Comparison of ENCODE assay signal across 23 cellular contexts in the genomic region with DNA sequence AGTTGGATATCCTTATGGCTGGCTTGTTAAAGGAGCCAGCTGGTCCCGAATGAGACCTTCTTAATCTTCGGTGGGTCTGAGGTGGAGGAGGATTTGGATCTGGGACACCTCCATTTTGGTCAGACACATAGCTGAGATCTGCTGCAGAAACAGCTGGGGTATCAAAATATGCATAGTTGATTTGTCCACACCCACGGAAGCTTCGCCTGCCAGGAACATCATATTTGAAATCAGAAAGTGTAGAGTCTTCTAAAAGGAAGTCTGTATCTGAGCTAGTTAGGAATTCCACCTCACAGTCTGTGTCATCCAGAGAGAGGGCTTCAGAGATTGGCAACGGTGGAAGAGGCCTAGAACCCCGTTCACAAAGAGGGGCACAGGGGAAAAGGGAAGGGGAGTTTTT. TPM values are rescaled to one million over a fixed set of nuclear protein-coding genes. Genes with fewer than 3 reads are reported as not detected.
A peak's percentile ranks its signal among the peaks of the same experiment; 100 is the strongest.
DNase-seq lines count a peak whose midpoint lies in the region; ATAC-seq, FAIRE-seq and TF ChIP-seq lines count a peak whose summit lies in the region.
"Had no signal": no experiment of that assay in that cellular context is flagged by ENCODE, and none has a peak within 500 bp of the region (broad histone marks: within the 10 kb centered on the region; RNA-seq: fewer than 3 reads in every experiment).

No MANE protein-coding gene starts in this region.

- CTCF ChIA-PET in Calu3 (lab: Charles Lee): interaction anchor here (1.6 kb wide), 1 partner anchor 8 kb away, joined by 4 read pairs; no protein-coding TSS in a partner anchor

- peak; percentile 66 for FAIRE-seq in bronchial epithelial cell (lab: Jason Lieb, UNC)

- no peak for TF ChIP-seq CTCF in Calu3 (IDR thresholded peaks at IDR 0.05; ENCODE audit: unreplicated experiment)
- no peak for TF ChIP-seq CTCF in bronchial epithelial cell (IDR thresholded peaks at IDR 0.05; ENCODE audit: insufficient read depth, low read length, severe bottlenecking)
- TF ChIP-seq CTCF in sigmoid colon (IDR thresholded peaks at IDR 0.05): no peak

- WGBS in sigmoid colon, 2 donors: 81 to 89% methylated on average over 6 of the region's 6 CpGs

- no peaks in the 10 kb centered on the region for H3K27me3 Mint-ChIP-seq in Calu3 (ENCODE audit: unreplicated experiment)

- H3K27me3 ChIP-seq in bronchial epithelial cell (ENCODE audit: control insufficient read depth, insufficient read depth, low read length) (no peaks in the 10 kb centered on the region), sigmoid colon (no peaks in the 10 kb centered on the region), SJCRH30 (no peaks in the 10 kb centered on the region)
- H3K27me3 ChIP-seq: BLaER1 treated with 17β-estradiol and CSF1 and Interleukin-3, amounts not matched to agents 10 nM and 100 nM had no signal

- H3K27ac ChIP-seq in sigmoid colon (peak overlapping the region in 3 of 4 donors; percentile 96 to 99 (median 98)), SJCRH30 (no peak overlapping the region)
- H3K27ac ChIP-seq: BLaER1 treated with 17β-estradiol and CSF1 and Interleukin-3, amounts not matched to agents 10 nM and 100 nM; HL-60 had no signal

- no peaks in the 10 kb centered on the region for H3K9me3 ChIP-seq in sigmoid colon
- H3K9me3 ChIP-seq in SJCRH30 (replicated peaks): no peaks in the 10 kb centered on the region

- DNase-seq in Calu3 (no peak), bronchial epithelial cell (ENCODE audit: low read depth) (no peak), iris pigment epithelial cell (ENCODE audit: low read depth) (peak; percentile 29), sigmoid colon (no peak), SJCRH30 (no peak), AG20443 (ENCODE audit: low spot score) (no peak)
- DNase-seq in stimulated activated CD4-positive, alpha-beta T cell treated with anti-CD3 and anti-CD28 coated beads, Interleukin-2, amount 100 ng/mL, for 48 hours: no peak
- DNase-seq: activated CD4-positive, alpha-beta T cell treated with anti-CD3 and anti-CD28 coated beads for 36 hours; activated naive CD8-positive, alpha-beta T cell treated with anti-CD3 and anti-CD28 coated beads, Interleukin-2, amount 10 ng/mL, durations not matched to agents 7 days and 5 days; erythroblast; left cardiac atrium; MM.1S; NCI-H1436 treated with DMSO at 0.1 percent for 48 hours; NCI-H2171; NCI-H526 treated with DMSO at 0.1 percent for 48 hours; SHP77 had no signal

- TF ChIP-seq POLR2A in sigmoid colon (IDR thresholded peaks at IDR 0.05): no peak

- H3K4me1 ChIP-seq in sigmoid colon (peaks cover 0 to 46% (median 41%) of the 10 kb centered on the region in 4 donors), SJCRH30 (peaks cover 73% of the 10 kb centered on the region)

- no peak overlapping the region for H3K4me3 ChIP-seq in bronchial epithelial cell (ENCODE audit: low read depth, low read length)
- H3K4me3 ChIP-seq in sigmoid colon: no peak overlapping the region
- no peak overlapping the region for H3K4me3 ChIP-seq in SJCRH30
- H3K4me3 ChIP-seq: BLaER1 treated with 17β-estradiol and CSF1 and Interleukin-3, amounts not matched to agents 10 nM and 100 nM had no signal

- no peaks in the 10 kb centered on the region for H3K9me3 Mint-ChIP-seq in Calu3 (ENCODE audit: low read depth, unreplicated experiment)
- H3K9me3 Mint-ChIP-seq: activated naive CD8-positive, alpha-beta T cell treated with anti-CD3 and anti-CD28 coated beads, Interleukin-2, amount 10 ng/mL, durations not matched to agents 7 days and 5 days; activated T-helper 1 cell treated with anti-CD3 and anti-CD28 coated beads, Interleukin-12 subunit alpha, Interleukin-12 subunit beta, Interleukin-2, Interleukin-4 antibody, amounts not matched to agents 30 ng/mL and 10 ng/mL and 1 ng/mL, durations not matched to agents 14 hours and 24 hours and 36 hours; brain; IgD-negative memory B cell; neural crest cell had no signal

- H3K4me1 Mint-ChIP-seq in Calu3 (ENCODE audit: low read depth, unreplicated experiment): peaks cover 62% of the 10 kb centered on the region
- H3K4me1 Mint-ChIP-seq: activated naive CD8-positive, alpha-beta T cell treated with anti-CD3 and anti-CD28 coated beads, Interleukin-2, amount 10 ng/mL, durations not matched to agents 7 days and 5 days had no signal

- H3K36me3 ChIP-seq in bronchial epithelial cell (ENCODE audit: control insufficient read depth, insufficient read depth, low read length): peaks cover 12% of the 10 kb centered on the region
- peaks cover 14 to 57% (median 31%) of the 10 kb centered on the region in 4 donors for H3K36me3 ChIP-seq in sigmoid colon
- H3K36me3 ChIP-seq in SJCRH30: peaks cover 92% of the 10 kb centered on the region

- TF ChIP-seq EP300 in sigmoid colon (IDR thresholded peaks at IDR 0.05): no peak

- intact Hi-C loops in Calu3 (cut with micrococcal nuclease; ENCODE audit: unreplicated experiment): no loop called here
- intact Hi-C loops in sigmoid colon (cut with DNase I): loop anchor here (10.0 kb wide), 1 partner anchor 331 kb away; no protein-coding TSS in a partner anchor

- peak overlapping the region; percentile 71 for H3K27ac Mint-ChIP-seq in Calu3 (ENCODE audit: unreplicated experiment)
- H3K27ac Mint-ChIP-seq: activated CD4-positive, alpha-beta T cell treated with anti-CD3 and anti-CD28 coated beads for 36 hours; activated naive CD8-positive, alpha-beta T cell treated with anti-CD3 and anti-CD28 coated beads, Interleukin-2, amount 10 ng/mL, durations not matched to agents 7 days and 5 days; activated T-helper 1 cell treated with anti-CD3 and anti-CD28 coated beads, Interleukin-12 subunit alpha, Interleukin-12 subunit beta, Interleukin-2, Interleukin-4 antibody, amounts not matched to agents 30 ng/mL and 10 ng/mL and 1 ng/mL, durations not matched to agents 14 hours and 24 hours and 36 hours; IgD-negative memory B cell had no signal

- peak overlapping the region; percentile 32 for H3K4me3 Mint-ChIP-seq in Calu3 (ENCODE audit: low read depth, unreplicated experiment)
- H3K4me3 Mint-ChIP-seq: activated CD4-positive, alpha-beta T cell treated with anti-CD3 and anti-CD28 coated beads for 36 hours; activated naive CD8-positive, alpha-beta T cell treated with anti-CD3 and anti-CD28 coated beads, Interleukin-2, amount 10 ng/mL, durations not matched to agents 7 days and 5 days; activated T-helper 1 cell treated with anti-CD3 and anti-CD28 coated beads, Interleukin-12 subunit alpha, Interleukin-12 subunit beta, Interleukin-2, Interleukin-4 antibody, amounts not matched to agents 30 ng/mL and 10 ng/mL and 1 ng/mL, durations not matched to agents 14 hours and 24 hours and 36 hours; brain; IgD-negative memory B cell; neural crest cell had no signal

- H3K36me3 Mint-ChIP-seq in Calu3 (ENCODE audit: insufficient read depth, unreplicated experiment): peaks cover 96% of the 10 kb centered on the region
- H3K36me3 Mint-ChIP-seq: activated naive CD8-positive, alpha-beta T cell treated with anti-CD3 and anti-CD28 coated beads, Interleukin-2, amount 10 ng/mL, durations not matched to agents 7 days and 5 days had no signal

- BruUV-seq in Calu3 (replicated peaks; lab: Mats Ljungman, UMichigan): no TSS peak

- ATAC-seq in HG03342 (IDR thresholded peaks at IDR 0.05; ENCODE audit: unreplicated experiment): no peak
- ATAC-seq: activated CD4-positive, alpha-beta T cell treated with anti-CD3 and anti-CD28 coated beads for 36 hours had no signal

RNA-seq across cellular contexts. Expression of gene ERRFI1, which starts 12.3 kb away (rescaled TPM):
- total RNA-seq in Calu3 (2022) (74.9 and 83.0 TPM in 2 replicates), bronchial epithelial cell (126 and 175 TPM in 2 replicates), sigmoid colon (100 to 1,000 TPM in 2 of 4 donors, 10 to 100 TPM in 2; 81.1 to 131 (median 101) TPM)
- 10 to 100 TPM; 28.4 to 45.3 (median 28.8) TPM for polyA plus RNA-seq in sigmoid colon
- 197 and 220 TPM in 2 replicates for total RNA-seq in SJCRH30 (2014; rRNA removed; shearing (Covaris generic))

RNA-seq across cellular contexts. Expression of gene PARK7, which starts 52.3 kb away (rescaled TPM):
- 207 and 209 TPM in 2 replicates for total RNA-seq in Calu3 (2022)
- 287 and 307 TPM in 2 replicates for total RNA-seq in bronchial epithelial cell
- 100 to 1,000 TPM; 176 to 252 (median 222) TPM for total RNA-seq in sigmoid colon
- 100 to 1,000 TPM; 243 to 270 (median 243) TPM for polyA plus RNA-seq in sigmoid colon
- 441 and 456 TPM in 2 replicates for total RNA-seq in SJCRH30 (2014; rRNA removed; shearing (Covaris generic))
